In the genomic region with DNA sequence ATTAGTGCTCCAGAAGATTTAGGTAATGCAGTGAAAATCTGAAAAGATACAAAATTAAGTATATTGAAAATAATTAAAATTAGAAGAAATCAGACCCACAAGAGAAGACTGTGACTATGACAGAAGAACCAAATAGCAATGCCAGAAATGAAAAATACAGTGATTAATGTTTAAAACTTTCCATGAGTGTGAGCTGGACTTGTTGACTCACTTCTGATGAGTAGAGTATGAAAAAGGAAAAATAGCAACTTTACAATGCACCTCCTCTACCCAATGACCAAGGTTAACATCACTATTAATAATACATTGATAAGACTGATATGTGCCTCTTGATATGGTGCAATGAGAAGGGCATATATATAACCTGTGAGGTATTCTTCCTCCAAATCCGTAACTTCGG, we compare ENCODE assay signal across 20 cellular contexts. TPM values are rescaled to one million over a fixed set of nuclear protein-coding genes. Genes with fewer than 3 reads are reported as not detected.
DNase-seq lines count a peak whose midpoint lies in the region; ATAC-seq, FAIRE-seq and TF ChIP-seq lines count a peak whose summit lies in the region.
"Had no signal": no experiment of that assay in that cellular context is flagged by ENCODE, and none has a peak within 500 bp of the region (broad histone marks: within the 10 kb centered on the region; RNA-seq: fewer than 3 reads in every experiment).

No MANE protein-coding gene starts in this region.

- H3K4me1 ChIP-seq in astrocyte (ENCODE audit: insufficient read depth, low read length) (peaks cover 15% of the 10 kb centered on the region), foreskin keratinocyte (peaks cover 32% of the 10 kb centered on the region)
- H3K4me1 ChIP-seq: upper lobe of right lung had no signal

- DNase-seq in AG10803 (ENCODE audit: low read depth) (peak; percentile 25), HT1080 (ENCODE audit: low read depth) (peak; percentile 49), astrocyte (ENCODE audit: low read depth) (peak; percentile 42), foreskin keratinocyte (peak; percentile 9 to 53), NCI-H2171 (lab: John Stamatoyannopoulos, UW) (no peak), SW480 (ENCODE audit: low spot score) (no peak)
- no peak for DNase-seq in activated T-cell treated with anti-CD3 and anti-CD28 coated beads, Interleukin-2, amount 50 U/mL, for 1 hour
- DNase-seq: activated CD4-positive, alpha-beta T cell treated with anti-CD3 and anti-CD28 coated beads, Interleukin-2, amount 50 U/mL, for 4 hours; activated T-cell treated with anti-CD3 and anti-CD28 coated beads, Interleukin-2, amount 50 U/mL, for 48 hours; KBM-7; NCI-H1417; occipital lobe; Right ventricle myocardium superior; stimulated activated CD4-positive, alpha-beta T cell treated with anti-CD3 and anti-CD28 coated beads, Interleukin-4, amount 100 ng/mL, for 4 hours; T1000; upper lobe of right lung had no signal

- H3K36me3 Mint-ChIP-seq in astrocyte (ENCODE audit: low read depth, unreplicated experiment) = peaks cover 20% of the 10 kb centered on the region

- H3K27me3 Mint-ChIP-seq in astrocyte (ENCODE audit: low read depth, unreplicated experiment) = no peaks in the 10 kb centered on the region

- no peak for TF ChIP-seq CTCF in AG10803 (conservative IDR thresholded peaks at IDR 0.05; ENCODE audit: low read length)
- TF ChIP-seq CTCF in astrocyte (IDR thresholded peaks at IDR 0.05; ENCODE audit: insufficient read depth, low read depth, low read length) = no peak
- TF ChIP-seq CTCF in foreskin keratinocyte (conservative IDR thresholded peaks at IDR 0.05) = no peak

- H2AFZ ChIP-seq in astrocyte (ENCODE audit: low read depth, low read length) = no peak overlapping the region

- H4K20me1 ChIP-seq in astrocyte (ENCODE audit: insufficient read depth, low read length) = peaks cover 4% of the 10 kb centered on the region

- H3K36me3 ChIP-seq in astrocyte (ENCODE audit: insufficient read depth, low read length) = peaks cover 30% of the 10 kb centered on the region

- peak; percentile 5 for FAIRE-seq in astrocyte (lab: Jason Lieb, UNC)
- FAIRE-seq: GM19239 had no signal

- H3K4me1 Mint-ChIP-seq in astrocyte (ENCODE audit: low read depth, unreplicated experiment) = peaks cover 17% of the 10 kb centered on the region

- H3K9me3 Mint-ChIP-seq in astrocyte (ENCODE audit: unreplicated experiment) = no peaks in the 10 kb centered on the region

- H3K9me3 ChIP-seq in astrocyte (ENCODE audit: insufficient read depth, low read depth, low read length) = no peaks in the 10 kb centered on the region
- H3K9me3 ChIP-seq: upper lobe of right lung had no signal

- peak; percentile 87 for ATAC-seq in foreskin keratinocyte
- ATAC-seq in GM19463 (IDR thresholded peaks at IDR 0.05; ENCODE audit: unreplicated experiment) = no peak
- ATAC-seq: upper lobe of right lung had no signal

- H3K4me3 ChIP-seq in AG10803 (ENCODE audit: low read length) (no peak overlapping the region), astrocyte (ENCODE audit: insufficient read depth, low read depth, low read length) (no peak overlapping the region)
- H3K4me3 ChIP-seq: upper lobe of right lung had no signal

- H3K9ac ChIP-seq in astrocyte (ENCODE audit: low read length) = no peak overlapping the region

- H3K27me3 ChIP-seq in astrocyte (ENCODE audit: insufficient read depth, low read length) (no peaks in the 10 kb centered on the region), foreskin keratinocyte (no peaks in the 10 kb centered on the region)
- H3K27me3 ChIP-seq: upper lobe of right lung had no signal

- no peak overlapping the region for H3K27ac Mint-ChIP-seq in astrocyte (ENCODE audit: unreplicated experiment)

- H3K4me3 Mint-ChIP-seq in astrocyte (ENCODE audit: unreplicated experiment) = no peak overlapping the region

- peak overlapping the region; percentile 67 for H3K27ac ChIP-seq in astrocyte (ENCODE audit: low read depth, low read length)
- no peak overlapping the region for H3K27ac ChIP-seq in foreskin keratinocyte
- H3K27ac ChIP-seq: upper lobe of right lung had no signal

- H3K4me2 ChIP-seq in astrocyte (ENCODE audit: low read length) = peak overlapping the region; percentile 42

- peaks cover 11% of the 10 kb centered on the region for H3K79me2 ChIP-seq in astrocyte (ENCODE audit: insufficient read depth, low read length)

RNA-seq across cellular contexts. Expression of a gene that starts 39.3 kb away (rescaled TPM):
- total RNA-seq in HT1080 (2014; rRNA removed; shearing (Covaris generic)) = 0.07 TPM in 1 of 2 replicates, not detected in the other
- polyA plus RNA-seq in HT1080 (2015; cell fraction: cytosol; rRNA removed) = not detected in 2 replicates
- polyA plus RNA-seq in HT1080 (2015; cell fraction: nucleus; rRNA removed) = 0.41 and 0.70 TPM in 2 replicates
- total RNA-seq in astrocyte (0.72 and 1.8 TPM in 2 replicates), foreskin keratinocyte (0.17 and 0.21 TPM in 2 replicates)
- 0.03 TPM in 1 of 2 replicates, not detected in the other for polyA plus RNA-seq in foreskin keratinocyte
- total RNA-seq: epithelial cell of proximal tubule, Right ventricle myocardium superior had no signal

RNA-seq across cellular contexts. Expression of a gene that starts 55.8 kb away (rescaled TPM):
- not detected in 2 replicates for total RNA-seq in HT1080 (2014; rRNA removed; shearing (Covaris generic))
- polyA plus RNA-seq in HT1080 (2015; cell fraction: cytosol; rRNA removed) = not detected in 2 replicates
- 0.14 and 0.17 TPM in 2 replicates for polyA plus RNA-seq in HT1080 (2015; cell fraction: nucleus; rRNA removed)
- 0.45 and 0.84 TPM in 2 replicates for total RNA-seq in astrocyte
- 0.14 TPM in 1 of 2 replicates, not detected in the other for total RNA-seq in foreskin keratinocyte
- polyA plus RNA-seq in foreskin keratinocyte = 0.03 and 0.08 TPM in 2 replicates
- total RNA-seq: epithelial cell of proximal tubule, Right ventricle myocardium superior had no signal
- polyA plus RNA-seq: AG04450 had no signal

Comparison
In these comparisons a context has a peak if more than half of its experiments do, and no peak if none do; other contexts are left out.
1. DNase-seq: peak in AG10803 (single experiment), HT1080 (single experiment), astrocyte (single experiment) and foreskin keratinocyte (2 of 2); none in NCI-H2171 (single experiment), activated T-cell treated with anti-CD3 and anti-CD28 coated beads, Interleukin-2, amount 50 U/mL, for 1 hour (single experiment) and SW480 (single experiment).